27 cellular contexts compared by ENCODE assay signal in genomic region chr3:71921036-71921435, GRCh38.
"Had no signal": no experiment of that assay in that cellular context is flagged by ENCODE, and none has a peak within 500 bp of the region (broad histone marks: within the 10 kb centered on the region; RNA-seq: fewer than 3 reads in every experiment).

No MANE protein-coding gene starts in this region.

- H3K9me3 ChIP-seq: colonic mucosa, esophagus muscularis mucosa, esophagus squamous epithelium, gastrocnemius medialis, gastroesophageal sphincter, heart left ventricle, heart right ventricle had no signal

- H3K4me3 ChIP-seq: colonic mucosa, coronary artery, dorsolateral prefrontal cortex, esophagus muscularis mucosa, esophagus squamous epithelium, gastrocnemius medialis, gastroesophageal sphincter, heart left ventricle, heart right ventricle had no signal

- ATAC-seq: effector memory CD8-positive, alpha-beta T cell; esophagus mucosa; foreskin keratinocyte; gastrocnemius medialis; gastroesophageal sphincter; heart left ventricle; heart right ventricle had no signal

- H3K27me3 ChIP-seq: colonic mucosa, esophagus muscularis mucosa, gastrocnemius medialis, gastroesophageal sphincter had no signal

- DNase-seq: colonic mucosa; cortex of kidney; dermis blood vessel endothelial cell; dorsolateral prefrontal cortex; effector CD4-positive, alpha-beta T cell; effector CD8-positive, alpha-beta T cell; effector memory CD4-positive, alpha-beta T cell; effector memory CD8-positive, alpha-beta T cell; endodermal cell; erythroblast; esophagus squamous epithelium; foreskin fibroblast; foreskin keratinocyte; gastrocnemius medialis; glutamatergic neuron; head of caudate nucleus; heart left ventricle; heart right ventricle had no signal

- FAIRE-seq: colon, endometrium, endothelial cell of umbilical vein, frontal cortex had no signal

- H3K4me1 ChIP-seq: colonic mucosa, foreskin keratinocyte, gastrocnemius medialis had no signal

- H3K27ac ChIP-seq: colonic mucosa, coronary artery, dorsolateral prefrontal cortex, epithelial cell of prostate, esophagus muscularis mucosa, esophagus squamous epithelium, foreskin keratinocyte, gastrocnemius medialis, gastroesophageal sphincter, heart left ventricle, heart right ventricle had no signal

- H3K36me3 ChIP-seq: colonic mucosa, esophagus muscularis mucosa, esophagus squamous epithelium, gastrocnemius medialis, gastroesophageal sphincter, heart left ventricle, heart right ventricle had no signal
